Comparison of ENCODE assay signal across 12 cellular contexts in genomic region chr2:47488870-47489584, GRCh38.
DNase-seq lines count a peak whose midpoint lies in the region; ATAC-seq and TF ChIP-seq lines count a peak whose summit lies in the region.
"Had no signal": no experiment of that assay in that cellular context is flagged by ENCODE, and none has a peak within 500 bp of the region (broad histone marks: within the 10 kb centered on the region; RNA-seq: fewer than 3 reads in every experiment).

No MANE protein-coding gene starts in this region.

- no peak overlapping the region for H3K4me2 ChIP-seq in DND-41 (ENCODE audit: insufficient read depth, low read length)
- H3K4me2 ChIP-seq in Karpas-422 (ENCODE audit: low read depth, low read length, poor library complexity, severe bottlenecking): no peak overlapping the region
- H3K4me2 ChIP-seq in mesendoderm (ENCODE audit: low read length): no peak overlapping the region

- no peak overlapping the region for H3K23ac ChIP-seq in mesendoderm (ENCODE audit: low read length)

- H2AFZ ChIP-seq in DND-41 (ENCODE audit: low read depth, low read length) (no peak overlapping the region), Karpas-422 (ENCODE audit: low read length) (no peak overlapping the region)

- H3K9me2 ChIP-seq in Karpas-422 (replicated peaks; ENCODE audit: insufficient read depth, low read length): no peaks in the 10 kb centered on the region

- no peak overlapping the region for H3K18ac ChIP-seq in mesendoderm (ENCODE audit: low read length)

- peaks cover 0 to 3% (median 0%) of the 10 kb centered on the region in 5 experiments for H3K9me3 Mint-ChIP-seq in brain
- H3K9me3 Mint-ChIP-seq: activated B cell treated with CpG ODN at 0.5 μM for 24 hours had no signal

- H3K9ac ChIP-seq in DND-41 (ENCODE audit: low read depth, low read length): no peak overlapping the region
- H3K9ac ChIP-seq in Karpas-422 (ENCODE audit: low read length): no peak overlapping the region
- no peak overlapping the region for H3K9ac ChIP-seq in mesendoderm (ENCODE audit: low read length)

- no peaks in the 10 kb centered on the region for H3K79me2 ChIP-seq in DND-41 (ENCODE audit: insufficient read depth, low read length)
- no peaks in the 10 kb centered on the region for H3K79me2 ChIP-seq in Karpas-422 (ENCODE audit: low read length)
- H3K79me2 ChIP-seq in mesendoderm (ENCODE audit: control insufficient read depth, insufficient read depth, low read length): no peaks in the 10 kb centered on the region

- TF ChIP-seq CTCF in DND-41 (IDR thresholded peaks at IDR 0.05; ENCODE audit: borderline replicate concordance, extremely low read depth, low read length, poor library complexity, severe bottlenecking) (no peak), brain (conservative IDR thresholded peaks at IDR 0.05) (no peak), right lobe of liver (IDR thresholded peaks at IDR 0.05) (no peak), mucosa of descending colon (IDR thresholded peaks at IDR 0.05) (no peak), thyroid gland (IDR thresholded peaks at IDR 0.05) (no peak)

- H2AK5ac ChIP-seq in mesendoderm (ENCODE audit: low read length): no peak overlapping the region

- H3K27me3 Mint-ChIP-seq in brain: no peaks in the 10 kb centered on the region
- H3K27me3 Mint-ChIP-seq: activated B cell treated with CpG ODN at 0.5 μM for 24 hours had no signal

- no peak overlapping the region for H2BK5ac ChIP-seq in mesendoderm (ENCODE audit: low read length)

- 73% methylated on average over 9 of the region's 9 CpGs for WGBS in right lobe of liver (ENCODE audit: insufficient coverage, low coverage, low lambda C conversion rate, missing lambda C conversion rate)
- whole genome bisulfite sequencing in thyroid gland, 2 donors: 74 to 76% methylated on average over 9 of the region's 9 CpGs
- WGBS in mesendoderm (ENCODE audit: extremely low coverage, insufficient coverage, low lambda C conversion rate): no CpG with 5 or more reads among the region's 9 CpGs

- peak overlapping the region in 3 of 5 experiments; percentile 2 to 12 (median 8) for H3K27ac Mint-ChIP-seq in brain
- H3K27ac Mint-ChIP-seq: activated B cell treated with CpG ODN at 0.5 μM for 24 hours had no signal

- no peak overlapping the region for H3K4ac ChIP-seq in mesendoderm (ENCODE audit: low read depth, low read length)

- no peak overlapping the region for H3K4me3 ChIP-seq in DND-41 (ENCODE audit: low read depth in 1 of 2, low read length in 2 of 2)
- H3K4me3 ChIP-seq in Karpas-422 (ENCODE audit: low read length): no peak overlapping the region
- H3K4me3 ChIP-seq in right lobe of liver: no peak overlapping the region
- no peak overlapping the region for H3K4me3 ChIP-seq in mucosa of descending colon
- no peak overlapping the region for H3K4me3 ChIP-seq in thyroid gland (replicated peaks in 1 of 3)
- no peak overlapping the region for H3K4me3 ChIP-seq in mesendoderm (ENCODE audit: low read length)
- H3K4me3 ChIP-seq: body of pancreas had no signal

- no peaks in the 10 kb centered on the region for H4K20me1 ChIP-seq in DND-41 (ENCODE audit: insufficient read depth, low read length)
- no peaks in the 10 kb centered on the region for H4K20me1 ChIP-seq in Karpas-422 (ENCODE audit: insufficient read depth, low read depth, low read length)

- H4K5ac ChIP-seq in mesendoderm (ENCODE audit: low read length): no peak overlapping the region

- no peak overlapping the region for H3K27ac ChIP-seq in DND-41 (ENCODE audit: low read length)
- H3K27ac ChIP-seq in Karpas-422 (ENCODE audit: low read length): peak overlapping the region; percentile 93
- no peak overlapping the region for H3K27ac ChIP-seq in right lobe of liver
- no peak overlapping the region for H3K27ac ChIP-seq in thyroid gland
- no peak overlapping the region for H3K27ac ChIP-seq in mesendoderm (ENCODE audit: low read depth, low read length)
- H3K27ac ChIP-seq: body of pancreas had no signal

- H3K4me1 Mint-ChIP-seq in brain: peaks cover 19% of the 10 kb centered on the region

- DNase-seq in DND-41: peak; percentile 25
- DNase-seq in Karpas-422: no peak
- DNase-seq in right lobe of liver: no peak
- no peak for DNase-seq in mucosa of descending colon
- DNase-seq in thyroid gland: no peak
- DNase-seq in mesendoderm: no peak
- DNase-seq in AML-193 (lab: John Stamatoyannopoulos, UW): no peak
- DNase-seq: activated B cell treated with CpG ODN at 0.5 μM for 24 hours; NCI-H510A treated with DMSO at 0.1 percent for 48 hours; stimulated activated CD8-positive, alpha-beta memory T cell treated with anti-CD3 and anti-CD28 coated beads, Interleukin-4, amount 100 ng/mL, for 48 hours had no signal

- H3K27me3 ChIP-seq in DND-41 (ENCODE audit: insufficient read depth, low read length, poor library complexity) (no peaks in the 10 kb centered on the region), Karpas-422 (ENCODE audit: low read length) (no peaks in the 10 kb centered on the region), right lobe of liver (no peaks in the 10 kb centered on the region), thyroid gland (no peaks in the 10 kb centered on the region), mesendoderm (ENCODE audit: insufficient read depth, low read length, poor library complexity) (no peaks in the 10 kb centered on the region)
- H3K27me3 ChIP-seq: body of pancreas had no signal

- peaks cover 28% of the 10 kb centered on the region for H3K36me3 Mint-ChIP-seq in brain

- H3K4me3 Mint-ChIP-seq in brain: no peak overlapping the region
- H3K4me3 Mint-ChIP-seq: activated B cell treated with CpG ODN at 0.5 μM for 24 hours had no signal

- intact Hi-C loops in right lobe of liver (cut with DNase I) (no loop called here), mucosa of descending colon (cut with DNase I, micrococcal nuclease) (no loop called here), thyroid gland (cut with DNase I) (no loop called here)

- no peaks in the 10 kb centered on the region for H3K9me3 ChIP-seq in DND-41 (ENCODE audit: insufficient read depth, low read length, severe bottlenecking)
- H3K9me3 ChIP-seq in Karpas-422 (ENCODE audit: low read length): no peaks in the 10 kb centered on the region
- no peaks in the 10 kb centered on the region for H3K9me3 ChIP-seq in right lobe of liver
- no peaks in the 10 kb centered on the region for H3K9me3 ChIP-seq in mucosa of descending colon
- H3K9me3 ChIP-seq in thyroid gland: no peaks in the 10 kb centered on the region
- H3K9me3 ChIP-seq: body of pancreas had no signal

- H3K36me3 ChIP-seq in DND-41 (ENCODE audit: insufficient read depth, low read length) (peaks cover 15% of the 10 kb centered on the region), Karpas-422 (ENCODE audit: insufficient read depth, low read length) (peaks cover 19% of the 10 kb centered on the region; the same call in 1 of the 2 replicates), right lobe of liver (no peaks in the 10 kb centered on the region), mucosa of descending colon (ENCODE audit: low read depth) (no peaks in the 10 kb centered on the region), thyroid gland (no peaks in the 10 kb centered on the region), mesendoderm (ENCODE audit: control insufficient read depth, insufficient read depth, low read length) (peaks cover 2% of the 10 kb centered on the region)

- peak; percentile 60 for ATAC-seq in DND-41 (ENCODE audit: insufficient read depth, low read depth)
- peak; percentile 25 to 67 (median 28) for ATAC-seq in right lobe of liver
- no peak for ATAC-seq in mucosa of descending colon
- ATAC-seq: body of pancreas had no signal

- H3K56ac ChIP-seq in mesendoderm (ENCODE audit: low read length): no peak overlapping the region

- no peaks in the 10 kb centered on the region for H3K79me1 ChIP-seq in mesendoderm (ENCODE audit: low read length)

- TF ChIP-seq POLR2A in right lobe of liver (IDR thresholded peaks at IDR 0.05): no peak
- no peak for TF ChIP-seq POLR2A in thyroid gland (IDR thresholded peaks at IDR 0.05)

- H4K8ac ChIP-seq in mesendoderm (ENCODE audit: low read depth, low read length): no peak overlapping the region

- no peak overlapping the region for H2BK120ac ChIP-seq in mesendoderm (ENCODE audit: low read depth, low read length)

- H3K4me1 ChIP-seq in DND-41 (ENCODE audit: insufficient read depth, low read length) (no peaks in the 10 kb centered on the region), Karpas-422 (ENCODE audit: low read length) (peaks cover 48% of the 10 kb centered on the region), right lobe of liver (no peaks in the 10 kb centered on the region), mucosa of descending colon (ENCODE audit: low read depth) (no peaks in the 10 kb centered on the region), thyroid gland (no peaks in the 10 kb centered on the region), mesendoderm (ENCODE audit: control insufficient read depth, low read depth, low read length) (no peaks in the 10 kb centered on the region)
- H3K4me1 ChIP-seq: body of pancreas had no signal

- H2BK15ac ChIP-seq in mesendoderm (replicated peaks; ENCODE audit: low read depth): no peak overlapping the region
